ENCODE assay signal across 19 cellular contexts in the genomic region with DNA sequence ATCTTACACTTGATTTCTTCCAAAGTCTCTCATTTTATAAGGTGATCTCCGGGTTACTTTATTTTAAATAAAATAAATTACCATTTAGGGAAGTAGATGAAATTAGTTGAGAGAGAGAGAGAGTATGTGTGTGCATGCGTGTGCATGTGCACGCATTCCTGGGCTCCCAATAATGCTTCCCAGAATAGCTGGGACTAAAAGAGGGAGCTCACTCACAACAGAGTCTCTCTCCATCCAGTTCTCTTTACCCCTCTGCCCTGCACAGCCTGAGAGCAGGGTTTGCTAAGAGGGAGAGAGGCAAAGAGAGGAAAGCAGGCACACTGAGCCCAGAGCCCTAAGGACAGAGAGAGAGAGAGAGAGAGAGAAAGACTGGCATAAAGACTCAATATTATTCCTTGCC. TPM values are rescaled to one million over a fixed set of nuclear protein-coding genes. Genes with fewer than 3 reads are reported as not detected.
DNase-seq lines count a peak whose midpoint lies in the region; ATAC-seq, FAIRE-seq and TF ChIP-seq lines count a peak whose summit lies in the region.
"Had no signal": no experiment of that assay in that cellular context is flagged by ENCODE, and none has a peak within 500 bp of the region (broad histone marks: within the 10 kb centered on the region; RNA-seq: fewer than 3 reads in every experiment).

No MANE protein-coding gene starts in this region.

- H3K4me1 Mint-ChIP-seq in astrocyte (ENCODE audit: low read depth, unreplicated experiment) (peaks cover 7% of the 10 kb centered on the region), neural progenitor cell (peaks cover 41% of the 10 kb centered on the region)
- no peaks in the 10 kb centered on the region for H3K4me1 Mint-ChIP-seq in stimulated activated effector memory CD8-positive, alpha-beta T cell treated with anti-CD3 and anti-CD28 coated beads, Interleukin-12 subunit alpha, Interleukin-12 subunit beta, amount 100 ng/mL, for 72 hours
- H3K4me1 Mint-ChIP-seq: CD4-positive, alpha-beta memory T cell had no signal

- peak in 7 of 8 donors; percentile 53 to 99 (median 91) for ATAC-seq in heart right ventricle
- ATAC-seq in Right ventricle myocardium inferior: no peak
- no peak for ATAC-seq in stimulated activated effector memory CD8-positive, alpha-beta T cell treated with anti-CD3 and anti-CD28 coated beads, Interleukin-12 subunit alpha, Interleukin-12 subunit beta, amount 100 ng/mL, for 72 hours

- H3K79me2 ChIP-seq in astrocyte (ENCODE audit: insufficient read depth, low read length) (no peaks in the 10 kb centered on the region), neural progenitor cell (ENCODE audit: low read depth) (no peaks in the 10 kb centered on the region)

- DNase-seq in heart right ventricle (peak in 1 of 2 donors; percentile 5), Right ventricle myocardium inferior (ENCODE audit: missing footprints) (no peak), astrocyte (ENCODE audit: low read depth) (no peak), neural progenitor cell (ENCODE audit: low spot score) (no peak), vagina (ENCODE audit: extremely low spot score in 2 of 2) (no peak), DMS 273 (lab: John Stamatoyannopoulos, UW; ENCODE audit: unreplicated experiment) (no peak)
- DNase-seq in stimulated activated effector memory CD8-positive, alpha-beta T cell treated with anti-CD3 and anti-CD28 coated beads, Interleukin-12 subunit alpha, Interleukin-12 subunit beta, amount 100 ng/mL, for 72 hours (ENCODE audit: low spot score in 2 of 2): no peak
- DNase-seq: C1 segment of cervical spinal cord; Calu3; CD4-positive, alpha-beta memory T cell; COR-L47; DMS153; DND-41; GOT3; HFFc6 had no signal

- H3K4me3 ChIP-seq in heart right ventricle (no peak overlapping the region), astrocyte (ENCODE audit: insufficient read depth, low read depth, low read length) (no peak overlapping the region), neural progenitor cell (no peak overlapping the region), vagina (no peak overlapping the region)
- H3K4me3 ChIP-seq: HAP-1 had no signal

- H3K36me3 Mint-ChIP-seq in astrocyte (ENCODE audit: low read depth, unreplicated experiment) (no peaks in the 10 kb centered on the region), neural progenitor cell (no peaks in the 10 kb centered on the region)
- H3K36me3 Mint-ChIP-seq in stimulated activated effector memory CD8-positive, alpha-beta T cell treated with anti-CD3 and anti-CD28 coated beads, Interleukin-12 subunit alpha, Interleukin-12 subunit beta, amount 100 ng/mL, for 72 hours: no peaks in the 10 kb centered on the region
- H3K36me3 Mint-ChIP-seq: CD4-positive, alpha-beta memory T cell had no signal

- H3K9me3 Mint-ChIP-seq in astrocyte (ENCODE audit: unreplicated experiment) (no peaks in the 10 kb centered on the region), neural progenitor cell (no peaks in the 10 kb centered on the region)
- H3K9me3 Mint-ChIP-seq in stimulated activated effector memory CD8-positive, alpha-beta T cell treated with anti-CD3 and anti-CD28 coated beads, Interleukin-12 subunit alpha, Interleukin-12 subunit beta, amount 100 ng/mL, for 72 hours: no peaks in the 10 kb centered on the region
- H3K9me3 Mint-ChIP-seq: HFFc6 had no signal

- H3K27me3 ChIP-seq in heart right ventricle (peaks cover 0 to 11% (median 0%) of the 10 kb centered on the region in 7 donors), astrocyte (ENCODE audit: insufficient read depth, low read length) (no peaks in the 10 kb centered on the region), neural progenitor cell (peaks cover 47% of the 10 kb centered on the region), vagina (no peaks in the 10 kb centered on the region)

- H3K9ac ChIP-seq in astrocyte (ENCODE audit: low read length) (no peak overlapping the region), neural progenitor cell (no peak overlapping the region)

- TF ChIP-seq CTCF in heart right ventricle (IDR thresholded peaks at IDR 0.05): no peak
- TF ChIP-seq CTCF in astrocyte (IDR thresholded peaks at IDR 0.05; ENCODE audit: insufficient read depth, low read depth, low read length): no peak
- no peak for TF ChIP-seq CTCF in neural progenitor cell (IDR thresholded peaks at IDR 0.05)
- TF ChIP-seq CTCF in vagina (IDR thresholded peaks at IDR 0.05): no peak

- H3K27ac Mint-ChIP-seq in astrocyte (ENCODE audit: unreplicated experiment) (peak overlapping the region; percentile 59), neural progenitor cell (peak overlapping the region; percentile 74)
- peak overlapping the region; percentile 58 for H3K27ac Mint-ChIP-seq in stimulated activated effector memory CD8-positive, alpha-beta T cell treated with anti-CD3 and anti-CD28 coated beads, Interleukin-12 subunit alpha, Interleukin-12 subunit beta, amount 100 ng/mL, for 72 hours
- H3K27ac Mint-ChIP-seq: CD4-positive, alpha-beta memory T cell had no signal

- peaks cover 0 to 5% (median 0%) of the 10 kb centered on the region in 9 donors for H3K4me1 ChIP-seq in heart right ventricle
- H3K4me1 ChIP-seq in astrocyte (ENCODE audit: insufficient read depth, low read length): no peaks in the 10 kb centered on the region
- H3K4me1 ChIP-seq in neural progenitor cell: peaks cover 25% of the 10 kb centered on the region
- no peaks in the 10 kb centered on the region for H3K4me1 ChIP-seq in vagina
- H3K4me1 ChIP-seq: HAP-1 had no signal

- H2AFZ ChIP-seq in astrocyte (ENCODE audit: low read depth, low read length) (no peak overlapping the region), neural progenitor cell (replicated peaks) (no peak overlapping the region)

- intact Hi-C loops in heart right ventricle (cut with DNase I): no loop called here
- intact Hi-C loops in Right ventricle myocardium inferior (cut with DNase I): no loop called here
- intact Hi-C loops in vagina (cut with DNase I): loop anchor here (1.0 kb wide), 1 partner anchor 16 kb away; no protein-coding TSS in a partner anchor

- H3K4me2 ChIP-seq in astrocyte (ENCODE audit: low read length): no peak overlapping the region
- H3K4me2 ChIP-seq in neural progenitor cell: no peak overlapping the region

- H3K9me3 ChIP-seq in heart right ventricle: peaks cover 0 to 3% (median 0%) of the 10 kb centered on the region in 11 donors
- H3K9me3 ChIP-seq in astrocyte (ENCODE audit: insufficient read depth, low read depth, low read length): no peaks in the 10 kb centered on the region
- H3K9me3 ChIP-seq in neural progenitor cell (ENCODE audit: low read depth): no peaks in the 10 kb centered on the region
- H3K9me3 ChIP-seq in vagina: no peaks in the 10 kb centered on the region
- H3K9me3 ChIP-seq: HAP-1 had no signal

- FAIRE-seq in astrocyte (lab: Jason Lieb, UNC): no peak
- FAIRE-seq: G401.6, GM12892, H54 had no signal

- H3K4me3 Mint-ChIP-seq in astrocyte (ENCODE audit: unreplicated experiment): no peak overlapping the region
- no peak overlapping the region for H3K4me3 Mint-ChIP-seq in neural progenitor cell
- H3K4me3 Mint-ChIP-seq in stimulated activated effector memory CD8-positive, alpha-beta T cell treated with anti-CD3 and anti-CD28 coated beads, Interleukin-12 subunit alpha, Interleukin-12 subunit beta, amount 100 ng/mL, for 72 hours: no peak overlapping the region
- H3K4me3 Mint-ChIP-seq: CD4-positive, alpha-beta memory T cell had no signal

- H3K27ac ChIP-seq in heart right ventricle (peak overlapping the region in 4 of 10 donors; percentile 25 to 73 (median 46)), astrocyte (ENCODE audit: low read depth, low read length) (no peak overlapping the region), neural progenitor cell (no peak overlapping the region), vagina (no peak overlapping the region)

- WGBS in heart right ventricle, 2 donors: 73 to 74% methylated on average over 3 of the region's 3 CpGs

- H3K36me3 ChIP-seq in heart right ventricle (no peaks in the 10 kb centered on the region), astrocyte (ENCODE audit: insufficient read depth, low read length) (no peaks in the 10 kb centered on the region), neural progenitor cell (no peaks in the 10 kb centered on the region), vagina (no peaks in the 10 kb centered on the region)
- H3K36me3 ChIP-seq: HAP-1 had no signal

- H4K20me1 ChIP-seq in astrocyte (ENCODE audit: insufficient read depth, low read length) (no peaks in the 10 kb centered on the region), neural progenitor cell (ENCODE audit: low read depth) (no peaks in the 10 kb centered on the region)

- H3K27me3 Mint-ChIP-seq in astrocyte (ENCODE audit: low read depth, unreplicated experiment) (no peaks in the 10 kb centered on the region), neural progenitor cell (ENCODE audit: insufficient read depth, low read depth) (peaks cover 3% of the 10 kb centered on the region)

- H3F3A ChIP-seq in neural progenitor cell (ENCODE audit: low read depth): peaks cover 20% of the 10 kb centered on the region

- TF ChIP-seq POLR2A in vagina (IDR thresholded peaks at IDR 0.05): no peak

RNA-seq across cellular contexts. Expression of gene TRIM44, which starts 11.3 kb away (rescaled TPM):
- total RNA-seq in heart right ventricle (10 to 100 TPM; 37.7 to 59.2 (median 46.8) TPM), Right ventricle myocardium inferior (39.9 TPM), astrocyte (61.0 and 62.4 TPM in 2 replicates), neural progenitor cell (ENCODE audit: low replicate concordance) (28.5 and 44.1 TPM in 2 replicates), vagina (27.7 TPM)
- 1 to 10 TPM; 6.4 to 9.0 TPM for polyA plus RNA-seq in heart right ventricle

RNA-seq across cellular contexts. Expression of gene FJX1, which starts 33.0 kb away (rescaled TPM):
- total RNA-seq in heart right ventricle (1 to 10 TPM in 7 of 10 donors, under 1 TPM in 3; 0.57 to 4.7 (median 1.3) TPM), Right ventricle myocardium inferior (0.54 TPM), astrocyte (47.9 and 50.2 TPM in 2 replicates), neural progenitor cell (ENCODE audit: low replicate concordance) (53.3 and 155 TPM in 2 replicates), vagina (7.4 TPM)
- 1 to 10 TPM; 1.8 to 3.4 TPM for polyA plus RNA-seq in heart right ventricle
- total RNA-seq: CD4-positive, alpha-beta memory T cell had no signal

Comparison
In these comparisons a context has a peak if more than half of its experiments do, and no peak if none do; other contexts are left out.
1. ATAC-seq: peak in heart right ventricle (7 of 8); none in Right ventricle myocardium inferior (single experiment) and stimulated activated effector memory CD8-positive, alpha-beta T cell treated with anti-CD3 and anti-CD28 coated beads, Interleukin-12 subunit alpha, Interleukin-12 subunit beta, amount 100 ng/mL, for 72 hours (single experiment).
2. Peak in every context shown above with its lines, with median percentiles within 50 percentile points of each other: H3K27ac Mint-ChIP-seq.